20 cellular contexts compared by ENCODE assay signal in genomic region chr14:61394542-61394941, GRCh38.
A peak's percentile ranks its signal among the peaks of the same experiment; 100 is the strongest.
DNase-seq lines count a peak whose midpoint lies in the region; ATAC-seq and TF ChIP-seq lines count a peak whose summit lies in the region.
"Had no signal": no experiment of that assay in that cellular context is flagged by ENCODE, and none has a peak within 500 bp of the region (broad histone marks: within the 10 kb centered on the region; RNA-seq: fewer than 3 reads in every experiment).

No MANE protein-coding gene starts in this region.

- H3K27ac ChIP-seq in CD4-positive, CD25-positive, alpha-beta regulatory T cell (ENCODE audit: insufficient read depth, low read length, poor library complexity, severe bottlenecking), result no peak overlapping the region
- H3K27ac ChIP-seq in naive thymus-derived CD4-positive, alpha-beta T cell (ENCODE audit: low read depth, low read length), result peak overlapping the region; percentile 36
- H3K27ac ChIP-seq in stomach, result no peak overlapping the region
- H3K27ac ChIP-seq: BLaER1 treated with 17β-estradiol and CSF1 and Interleukin-3, amounts not matched to agents 10 nM and 100 nM; Peyer's patch had no signal

- no peak for TF ChIP-seq CTCF in stomach (IDR thresholded peaks at IDR 0.05)

- peak overlapping the region; percentile 44 for H3K27ac Mint-ChIP-seq in activated CD4-positive, alpha-beta T cell treated with anti-CD3 and anti-CD28 coated beads for 36 hours
- H3K27ac Mint-ChIP-seq in CD4-positive, CD25-positive, alpha-beta regulatory T cell, result peak overlapping the region in 2 of 3 donors; percentile 52 to 67
- no peak overlapping the region for H3K27ac Mint-ChIP-seq in T-helper 17 cell
- peak overlapping the region in 8 of 9 donors; percentile 58 to 93 (median 78) for H3K27ac Mint-ChIP-seq in naive thymus-derived CD4-positive, alpha-beta T cell

- no peak for TF ChIP-seq EP300 in stomach (IDR thresholded peaks at IDR 0.05)

- H3K9me3 Mint-ChIP-seq in activated CD4-positive, alpha-beta T cell treated with anti-CD3 and anti-CD28 coated beads for 36 hours (ENCODE audit: low read depth), result no peaks in the 10 kb centered on the region
- no peaks in the 10 kb centered on the region for H3K9me3 Mint-ChIP-seq in CD4-positive, CD25-positive, alpha-beta regulatory T cell
- no peaks in the 10 kb centered on the region for H3K9me3 Mint-ChIP-seq in naive thymus-derived CD4-positive, alpha-beta T cell

- no peak for DNase-seq in activated CD4-positive, alpha-beta T cell treated with anti-CD3 and anti-CD28 coated beads for 36 hours
- DNase-seq in activated CD4-positive, alpha-beta T cell treated with anti-CD3 and anti-CD28 coated beads for 48 hours, result no peak
- DNase-seq in CD4-positive, CD25-positive, alpha-beta regulatory T cell, result no peak
- no peak for DNase-seq in T-helper 17 cell
- DNase-seq in naive thymus-derived CD4-positive, alpha-beta T cell, result no peak
- no peak for DNase-seq in stomach
- DNase-seq in NCI-H2196 (lab: John Stamatoyannopoulos, UW; ENCODE audit: unreplicated experiment), result no peak
- DNase-seq: 8988T, DMS53, Karpas-422, MM.1S, NCI-H1417, NCI-H1930, NCI-H2171, NCI-H510A, Peyer's patch had no signal

- no peaks in the 10 kb centered on the region for H3K9me3 ChIP-seq in CD4-positive, CD25-positive, alpha-beta regulatory T cell (ENCODE audit: control insufficient read depth in 2 of 2, low read length in 2 of 2)
- no peaks in the 10 kb centered on the region for H3K9me3 ChIP-seq in T-helper 17 cell (ENCODE audit: control insufficient read depth, low read length, poor library complexity, severe bottlenecking)
- no peaks in the 10 kb centered on the region for H3K9me3 ChIP-seq in naive thymus-derived CD4-positive, alpha-beta T cell (ENCODE audit: control insufficient read depth in 2 of 3, low read length in 3 of 3)
- H3K9me3 ChIP-seq in stomach, result no peaks in the 10 kb centered on the region
- H3K9me3 ChIP-seq: HAP-1, Peyer's patch had no signal

- H3K36me3 Mint-ChIP-seq in activated CD4-positive, alpha-beta T cell treated with anti-CD3 and anti-CD28 coated beads for 36 hours (ENCODE audit: low read depth), result peaks cover 56% of the 10 kb centered on the region
- peaks cover 33% of the 10 kb centered on the region for H3K36me3 Mint-ChIP-seq in CD4-positive, CD25-positive, alpha-beta regulatory T cell
- peaks cover 9% of the 10 kb centered on the region for H3K36me3 Mint-ChIP-seq in T-helper 17 cell (ENCODE audit: low read depth)
- peaks cover 0 to 61% (median 8%) of the 10 kb centered on the region in 5 donors for H3K36me3 Mint-ChIP-seq in naive thymus-derived CD4-positive, alpha-beta T cell

- peak overlapping the region; percentile 21 for H3K4me3 ChIP-seq in CD4-positive, CD25-positive, alpha-beta regulatory T cell (ENCODE audit: low read depth, low read length)
- H3K4me3 ChIP-seq in naive thymus-derived CD4-positive, alpha-beta T cell (ENCODE audit: low read length), result no peak overlapping the region
- H3K4me3 ChIP-seq in stomach, result no peak overlapping the region
- H3K4me3 ChIP-seq: BLaER1 treated with 17β-estradiol and CSF1 and Interleukin-3, amounts not matched to agents 10 nM and 100 nM; GM12878; HAP-1; Peyer's patch had no signal

- H3K4me3 Mint-ChIP-seq in activated CD4-positive, alpha-beta T cell treated with anti-CD3 and anti-CD28 coated beads for 36 hours, result no peak overlapping the region
- peak overlapping the region in 2 of 4 donors; percentile 32 to 55 for H3K4me3 Mint-ChIP-seq in CD4-positive, CD25-positive, alpha-beta regulatory T cell
- H3K4me3 Mint-ChIP-seq in T-helper 17 cell, result peak overlapping the region; percentile 58
- peak overlapping the region in 8 of 10 donors; percentile 13 to 67 (median 60) for H3K4me3 Mint-ChIP-seq in naive thymus-derived CD4-positive, alpha-beta T cell

- H3K27me3 ChIP-seq in CD4-positive, CD25-positive, alpha-beta regulatory T cell (ENCODE audit: control insufficient read depth, insufficient read depth, low read length), result no peaks in the 10 kb centered on the region
- no peaks in the 10 kb centered on the region for H3K27me3 ChIP-seq in naive thymus-derived CD4-positive, alpha-beta T cell (ENCODE audit: control insufficient read depth in 2 of 2, insufficient read depth in 2 of 2, low read length in 2 of 2)
- no peaks in the 10 kb centered on the region for H3K27me3 ChIP-seq in stomach
- H3K27me3 ChIP-seq: BLaER1 treated with 17β-estradiol and CSF1 and Interleukin-3, amounts not matched to agents 10 nM and 100 nM; Peyer's patch had no signal

- peak; percentile 17 for ATAC-seq in activated CD4-positive, alpha-beta T cell treated with anti-CD3 and anti-CD28 coated beads for 36 hours
- ATAC-seq in CD4-positive, CD25-positive, alpha-beta regulatory T cell (ENCODE audit: low read depth in 2 of 2), result no peak
- ATAC-seq in T-helper 17 cell (no peak), esophagus mucosa (no peak)
- no peak for ATAC-seq in naive thymus-derived CD4-positive, alpha-beta T cell
- ATAC-seq: GM12878 had no signal

- no peak for TF ChIP-seq POLR2A in stomach (IDR thresholded peaks at IDR 0.05)

- intact Hi-C loops in activated CD4-positive, alpha-beta T cell treated with anti-CD3 and anti-CD28 coated beads for 36 hours (cut with DNase I, micrococcal nuclease), result no loop called here
- intact Hi-C loops in naive thymus-derived CD4-positive, alpha-beta T cell (cut with micrococcal nuclease), result loop anchor here in 1 of 2 donors (2.0 kb wide), 1 partner anchor 16 kb away; no protein-coding TSS in a partner anchor
- intact Hi-C loops in stomach (cut with DNase I; ENCODE audit: low total_unique reads), result no loop called here

- CTCF ChIA-PET in activated CD4-positive, alpha-beta T cell treated with anti-CD3 and anti-CD28 coated beads for 36 hours (lab: Charles Lee), result interaction anchor here (0.6 to 2.4 kb wide), 7 partner anchors 9 to 98 kb away, joined by 3 to 6 read pairs (median 4); no protein-coding TSS in a partner anchor
- CTCF ChIA-PET in naive thymus-derived CD4-positive, alpha-beta T cell (lab: Charles Lee), result interaction anchor here (0.9 to 1.2 kb wide), 3 partner anchors 16 to 64 kb away, joined by 3 read pairs; no protein-coding TSS in a partner anchor

- H3K27me3 Mint-ChIP-seq in activated CD4-positive, alpha-beta T cell treated with anti-CD3 and anti-CD28 coated beads for 36 hours, result no peaks in the 10 kb centered on the region
- H3K27me3 Mint-ChIP-seq in CD4-positive, CD25-positive, alpha-beta regulatory T cell, result no peaks in the 10 kb centered on the region
- H3K27me3 Mint-ChIP-seq in T-helper 17 cell, result no peaks in the 10 kb centered on the region
- no peaks in the 10 kb centered on the region for H3K27me3 Mint-ChIP-seq in naive thymus-derived CD4-positive, alpha-beta T cell

- WGBS in stomach, 5 donors, result 44 to 88% (median 82%) methylated on average over 1 of the region's 1 CpG

- peaks cover 91% of the 10 kb centered on the region for H3K4me1 ChIP-seq in CD4-positive, CD25-positive, alpha-beta regulatory T cell (ENCODE audit: control insufficient read depth, insufficient read depth, low read length, poor library complexity, severe bottlenecking)
- peaks cover 92 to 96% of the 10 kb centered on the region in 2 donors for H3K4me1 ChIP-seq in naive thymus-derived CD4-positive, alpha-beta T cell (ENCODE audit: control insufficient read depth in 2 of 2, insufficient read depth in 2 of 2, low read length in 2 of 2)
- H3K4me1 ChIP-seq in stomach, result peaks cover 0 to 17% (median 10%) of the 10 kb centered on the region in 4 donors
- H3K4me1 ChIP-seq: HAP-1, Peyer's patch had no signal

- POLR2A ChIA-PET in activated CD4-positive, alpha-beta T cell treated with anti-CD3 and anti-CD28 coated beads for 36 hours (lab: Charles Lee), result interaction anchor here (0.8 kb wide), 1 partner anchor 9 kb away, joined by 4 read pairs; no protein-coding TSS in a partner anchor
- POLR2A ChIA-PET in naive thymus-derived CD4-positive, alpha-beta T cell (lab: Charles Lee), result interaction anchor here (1.1 to 2.0 kb wide), 9 partner anchors 8 to 56 kb away, joined by 3 to 9 read pairs (median 4); no protein-coding TSS in a partner anchor

- H3K36me3 ChIP-seq in CD4-positive, CD25-positive, alpha-beta regulatory T cell (ENCODE audit: control insufficient read depth, insufficient read depth, low read length), result peaks cover 24% of the 10 kb centered on the region
- peaks cover 0 to 2% (median 0%) of the 10 kb centered on the region in 3 experiments for H3K36me3 ChIP-seq in naive thymus-derived CD4-positive, alpha-beta T cell (ENCODE audit: control insufficient read depth in 2 of 3, insufficient read depth in 3 of 3, low read length in 3 of 3)
- H3K36me3 ChIP-seq in stomach, result no peaks in the 10 kb centered on the region
- H3K36me3 ChIP-seq: HAP-1, Peyer's patch had no signal

- H3K4me1 Mint-ChIP-seq in activated CD4-positive, alpha-beta T cell treated with anti-CD3 and anti-CD28 coated beads for 36 hours, result peaks cover 33% of the 10 kb centered on the region
- peaks cover 36 to 96% (median 67%) of the 10 kb centered on the region in 4 donors for H3K4me1 Mint-ChIP-seq in CD4-positive, CD25-positive, alpha-beta regulatory T cell
- H3K4me1 Mint-ChIP-seq in T-helper 17 cell, result peaks cover 82% of the 10 kb centered on the region
- H3K4me1 Mint-ChIP-seq in naive thymus-derived CD4-positive, alpha-beta T cell, result peaks cover 0 to 92% (median 65%) of the 10 kb centered on the region in 7 donors
